1 cellular context compared by ENCODE assay signal in genomic region chr5:172266676-172267092, GRCh38.
TF ChIP-seq lines count a peak whose summit lies in the region.

No MANE protein-coding gene starts in this region.

TF ChIP-seq in HEK293, 187 proteins besides CTCF, POLR2A, EP300 and RAD21:
- TF ChIP-seq SP2 (tag by site-specific recombination; IDR thresholded peaks at IDR 0.05) (no peak), FEZF1 (tag by site-specific recombination; IDR thresholded peaks at IDR 0.05) (peak; percentile 35), OSR2 (tag by site-specific recombination; IDR thresholded peaks at IDR 0.05) (peak; percentile 43; the same call in 1 of the 2 replicates), ZNF416 (tag by site-specific recombination; IDR thresholded peaks at IDR 0.05) (no peak), ZBTB17 (tag by site-specific recombination; IDR thresholded peaks at IDR 0.05) (peak; percentile 23; the same call in 1 of the 2 replicates), ZNF362 (tag by site-specific recombination; IDR thresholded peaks at IDR 0.05) (peak; percentile 77), TRIM28 (IDR thresholded peaks at IDR 0.05; ENCODE audit: borderline replicate concordance, low read length) (no peak), TSHZ1 (tag by site-specific recombination; IDR thresholded peaks at IDR 0.05; ENCODE audit: borderline replicate concordance) (no peak), ZNF18 (tag by site-specific recombination; IDR thresholded peaks at IDR 0.05) (0 out of 2 replicates have a peak, but pooled peaks have one; percentile 43), HOXC10 (CRISPR knock-in tag; IDR thresholded peaks at IDR 0.05) (no peak), ZBTB44 (tag by site-specific recombination; IDR thresholded peaks at IDR 0.05) (no peak)
